7 cellular contexts compared by ENCODE assay signal in genomic region chr1:220113136-220113695, GRCh38.
DNase-seq lines count a peak whose midpoint lies in the region; ATAC-seq and TF ChIP-seq lines count a peak whose summit lies in the region.

No MANE protein-coding gene starts in this region.

- DNase-seq in D341Med (ENCODE audit: low spot score) (peak; percentile 51), MM.1S (peak; percentile 58), astrocyte of the spinal cord (ENCODE audit: low read depth, low spot score) (peak; percentile 32), memory B cell (ENCODE audit: low spot score in 2 of 2) (peak in 1 of 2 donors; percentile 38), midbrain (lab: John Stamatoyannopoulos, UW) (no peak), cortex of kidney (lab: John Stamatoyannopoulos, UW) (no peak)

- H3K27me3 ChIP-seq in MM.1S (replicated peaks; ENCODE audit: insufficient read depth, low read length): no peaks in the 10 kb centered on the region

- in situ Hi-C loops in astrocyte of the spinal cord (cut with HindIII; ENCODE audit: low sequenced_read_pairs): no loop called here

- TF ChIP-seq CTCF in MM.1S (IDR thresholded peaks at IDR 0.05; ENCODE audit: low read length) (peak; percentile 82), astrocyte of the spinal cord (IDR thresholded peaks at IDR 0.05; ENCODE audit: low read depth, low read length) (peak; percentile 58)

- no peaks in the 10 kb centered on the region for H4K20me1 ChIP-seq in MM.1S (ENCODE audit: insufficient read depth, low read length)

- no peak overlapping the region for H3K4me2 ChIP-seq in MM.1S (ENCODE audit: low read depth, low read length)

- no peak overlapping the region for H2AFZ ChIP-seq in MM.1S (ENCODE audit: low read length)

- H3K9me2 ChIP-seq in MM.1S (replicated peaks; ENCODE audit: insufficient read depth, low read length): no peaks in the 10 kb centered on the region

- no peaks in the 10 kb centered on the region for H3K9me3 ChIP-seq in MM.1S (replicated peaks; ENCODE audit: insufficient read depth, low read length)

- H3K27ac Mint-ChIP-seq in memory B cell: no peak overlapping the region

- peaks cover 14% of the 10 kb centered on the region for H3K36me3 Mint-ChIP-seq in memory B cell

- H3K4me1 Mint-ChIP-seq in memory B cell: peaks cover 3% of the 10 kb centered on the region

- H3K79me2 ChIP-seq in MM.1S (ENCODE audit: low read length): no peaks in the 10 kb centered on the region

- H3K9me3 Mint-ChIP-seq in memory B cell: no peaks in the 10 kb centered on the region

- H3K27me3 Mint-ChIP-seq in memory B cell: no peaks in the 10 kb centered on the region

- no peaks in the 10 kb centered on the region for H3K4me1 ChIP-seq in MM.1S (ENCODE audit: low read length)

- peaks cover 9% of the 10 kb centered on the region; the same call in 1 of the 2 replicates for H3K36me3 ChIP-seq in MM.1S (replicated peaks; ENCODE audit: insufficient read depth, low read length)

- no peaks in the 10 kb centered on the region for H3F3A ChIP-seq in MM.1S (ENCODE audit: insufficient read depth, low read length)

- no peak overlapping the region for H3K4me3 Mint-ChIP-seq in memory B cell

- ATAC-seq in GM18907 (IDR thresholded peaks at IDR 0.05; ENCODE audit: unreplicated experiment) (peak; percentile 72), memory B cell (ENCODE audit: low read depth) (peak; percentile 72)

- no peak overlapping the region for H3K9ac ChIP-seq in MM.1S (ENCODE audit: low read length)

- H3K4me3 ChIP-seq in MM.1S (ENCODE audit: low read length) (no peak overlapping the region), astrocyte of the spinal cord (ENCODE audit: low read depth, low read length) (no peak overlapping the region)

- H3K27ac ChIP-seq in MM.1S (ENCODE audit: low read length): no peak overlapping the region

Comparison
In these comparisons a context has a peak if more than half of its experiments do, and no peak if none do; other contexts are left out.
1. DNase-seq: peak in D341Med (single experiment), MM.1S (single experiment) and astrocyte of the spinal cord (single experiment); none in midbrain (single experiment) and cortex of kidney (single experiment).